14 cellular contexts compared by ENCODE assay signal in genomic region chr18:505483-506122, GRCh38. TPM values are rescaled to one million over a fixed set of nuclear protein-coding genes. Genes with fewer than 3 reads are reported as not detected.
DNase-seq lines count a peak whose midpoint lies in the region; ATAC-seq and TF ChIP-seq lines count a peak whose summit lies in the region.
"Had no signal": no experiment of that assay in that cellular context is flagged by ENCODE, and none has a peak within 500 bp of the region (broad histone marks: within the 10 kb centered on the region; RNA-seq: fewer than 3 reads in every experiment).

No MANE protein-coding gene starts in this region.

- POLR2A ChIA-PET in OCI-LY7 (lab: Charles Lee), result no interaction called here

- H3K4me1 ChIP-seq in OCI-LY7 (ENCODE audit: insufficient read depth, low read length, poor library complexity, severe bottlenecking), result no peaks in the 10 kb centered on the region

- no peak for DNase-seq in stimulated activated naive CD8-positive, alpha-beta T cell treated with anti-CD3 and anti-CD28 coated beads, Interleukin-15, amount 100 ng/mL, for 72 hours
- DNase-seq in OCI-LY7 (ENCODE audit: low spot score) (no peak), SKM-1 (lab: John Stamatoyannopoulos, UW; ENCODE audit: unreplicated experiment) (no peak), iPS-NIHi11 (ENCODE audit: low spot score) (no peak)
- DNase-seq: activated T-cell treated with anti-CD3 and anti-CD28 coated beads, Interleukin-2, amount 50 U/mL, for 72 hours; cerebellar nuclear complex; head of caudate nucleus; NCI-H446; substantia nigra; SW 1271 had no signal

- H4K20me1 ChIP-seq in OCI-LY7 (ENCODE audit: insufficient read depth, low read length), result no peaks in the 10 kb centered on the region

- ATAC-seq in GM19043 (IDR thresholded peaks at IDR 0.05; ENCODE audit: low read depth, unreplicated experiment) (peak; percentile 97), HG02571 (IDR thresholded peaks at IDR 0.05; ENCODE audit: unreplicated experiment) (peak; percentile 94), HG03439 (IDR thresholded peaks at IDR 0.05; ENCODE audit: unreplicated experiment) (peak; percentile 84)
- peak; percentile 57 for ATAC-seq in stimulated activated naive CD8-positive, alpha-beta T cell treated with anti-CD3 and anti-CD28 coated beads, Interleukin-15, amount 100 ng/mL, for 72 hours

- no peaks in the 10 kb centered on the region for H3K79me2 ChIP-seq in OCI-LY7 (ENCODE audit: insufficient read depth, low read depth, low read length)

- intact Hi-C loops in OCI-LY7 (cut with micrococcal nuclease; ENCODE audit: unreplicated experiment), result no loop called here

- no TSS peak for BruUV-seq in OCI-LY7 (replicated peaks; lab: Mats Ljungman, UMichigan)

- peaks cover 6% of the 10 kb centered on the region for H3K4me1 Mint-ChIP-seq in stimulated activated naive CD8-positive, alpha-beta T cell treated with anti-CD3 and anti-CD28 coated beads, Interleukin-15, amount 100 ng/mL, for 72 hours

- no peak for TF ChIP-seq CTCF in OCI-LY7 (conservative IDR thresholded peaks at IDR 0.05; ENCODE audit: low read length)

- CTCF ChIA-PET in OCI-LY7 (lab: Charles Lee; ENCODE audit: unreplicated experiment), result no interaction called here

- no peak overlapping the region for H3K4me3 Mint-ChIP-seq in stimulated activated naive CD8-positive, alpha-beta T cell treated with anti-CD3 and anti-CD28 coated beads, Interleukin-15, amount 100 ng/mL, for 72 hours
- H3K4me3 Mint-ChIP-seq: activated T-cell treated with anti-CD3 and anti-CD28 coated beads, Interleukin-2, amount 50 U/mL, for 72 hours had no signal

- H3K27ac Mint-ChIP-seq in stimulated activated naive CD8-positive, alpha-beta T cell treated with anti-CD3 and anti-CD28 coated beads, Interleukin-15, amount 100 ng/mL, for 72 hours, result no peak overlapping the region
- H3K27ac Mint-ChIP-seq: activated T-cell treated with anti-CD3 and anti-CD28 coated beads, Interleukin-2, amount 50 U/mL, for 72 hours had no signal

- no peak overlapping the region for H3K4me3 ChIP-seq in OCI-LY7 (ENCODE audit: low read depth, low read length, poor library complexity, severe bottlenecking)

- H3K27me3 Mint-ChIP-seq in stimulated activated naive CD8-positive, alpha-beta T cell treated with anti-CD3 and anti-CD28 coated beads, Interleukin-15, amount 100 ng/mL, for 72 hours, result peaks cover 29% of the 10 kb centered on the region

- H3K9me3 ChIP-seq in OCI-LY7 (ENCODE audit: low read length), result no peaks in the 10 kb centered on the region

- H3K4me2 ChIP-seq in OCI-LY7 (ENCODE audit: low read length), result no peak overlapping the region

- no peaks in the 10 kb centered on the region for H3K36me3 ChIP-seq in OCI-LY7 (ENCODE audit: insufficient read depth, low read length)

- H2AFZ ChIP-seq in OCI-LY7 (ENCODE audit: low read length), result no peak overlapping the region

- H3K27ac ChIP-seq in OCI-LY7 (ENCODE audit: low read depth, low read length, poor library complexity, severe bottlenecking), result no peak overlapping the region

- H3K9me2 ChIP-seq in OCI-LY7 (ENCODE audit: insufficient read depth, low read length), result no peaks in the 10 kb centered on the region

- no peaks in the 10 kb centered on the region for H3K9me3 Mint-ChIP-seq in stimulated activated naive CD8-positive, alpha-beta T cell treated with anti-CD3 and anti-CD28 coated beads, Interleukin-15, amount 100 ng/mL, for 72 hours
- H3K9me3 Mint-ChIP-seq: activated T-cell treated with anti-CD3 and anti-CD28 coated beads, Interleukin-2, amount 50 U/mL, for 72 hours had no signal

RNA-seq across cellular contexts. Expression of gene COLEC12, which starts 5.1 kb away (rescaled TPM):
- total RNA-seq in OCI-LY7 (2014; rRNA removed; shearing (Covaris generic)), result not detected in 2 replicates
- total RNA-seq in OCI-LY7 (2022), result not detected in 2 replicates
- total RNA-seq: HT1080 had no signal
